19 cellular contexts compared by ENCODE assay signal in the genomic region with DNA sequence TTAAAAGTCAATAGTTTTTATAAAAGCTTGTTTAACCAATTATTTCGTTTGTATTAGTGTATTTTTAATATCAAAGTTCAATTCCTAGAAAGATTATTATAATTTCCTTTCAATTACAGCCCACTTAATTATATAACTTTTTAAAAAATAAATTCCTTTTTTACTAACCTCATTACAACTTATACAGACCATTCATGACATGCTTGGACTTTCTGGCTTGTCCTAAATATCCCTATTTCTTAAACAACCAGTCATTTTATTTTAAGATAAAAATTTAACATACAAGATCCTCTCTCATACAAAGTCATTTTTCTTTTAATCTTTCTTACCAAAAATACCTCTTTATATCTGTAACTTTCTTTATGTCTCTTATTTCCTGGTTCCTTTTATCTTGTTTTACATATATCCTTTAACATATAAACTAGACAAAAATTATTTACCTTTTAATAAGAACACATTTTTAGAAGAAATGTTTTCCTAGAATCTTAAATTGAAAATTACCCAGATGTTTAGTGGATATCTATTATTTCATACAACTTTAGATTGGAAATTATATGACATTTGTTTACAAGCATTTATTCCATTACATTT.
"Had no signal": no experiment of that assay in that cellular context is flagged by ENCODE, and none has a peak within 500 bp of the region (broad histone marks: within the 10 kb centered on the region; RNA-seq: fewer than 3 reads in every experiment).

No MANE protein-coding gene starts in this region.

- DNase-seq: activated CD4-positive, alpha-beta memory T cell treated with anti-CD3 and anti-CD28 coated beads for 36 hours; activated CD4-positive, alpha-beta T cell treated with anti-CD3 and anti-CD28 coated beads for 36 hours; activated CD8-positive, alpha-beta memory T cell treated with anti-CD3 and anti-CD28 coated beads, Interleukin-2, amount 10 ng/mL, durations not matched to agents 7 days and 5 days; activated naive CD4-positive, alpha-beta T cell treated with anti-CD3 and anti-CD28 coated beads for 36 hours; activated naive CD8-positive, alpha-beta T cell treated with anti-CD3 and anti-CD28 coated beads, Interleukin-2, amount 50 U/mL, for 24 hours; activated T-cell treated with anti-CD3 and anti-CD28 coated beads, Interleukin-2, amount 50 U/mL, for 1 hour; aorta; effector memory CD4-positive, alpha-beta T cell; foreskin melanocyte; head of caudate nucleus; naive B cell; posterior cingulate gyrus; stimulated activated CD4-positive, alpha-beta T cell treated with anti-CD3 and anti-CD28 coated beads, Interleukin-4, amount 100 ng/mL, for 24 hours; stimulated activated naive CD4-positive, alpha-beta T cell; tibial artery; uterus had no signal

- H3K4me3 ChIP-seq: tibial artery, uterus had no signal

- H3K9me3 ChIP-seq: tibial artery, uterus had no signal

- H3K27me3 ChIP-seq: tibial artery, uterus had no signal

- H3K36me3 ChIP-seq: tibial artery, uterus had no signal

- ATAC-seq: activated CD4-positive, alpha-beta T cell treated with anti-CD3 and anti-CD28 coated beads for 36 hours; activated CD8-positive, alpha-beta memory T cell treated with anti-CD3 and anti-CD28 coated beads, Interleukin-2, amount 10 ng/mL, durations not matched to agents 7 days and 5 days; activated naive CD8-positive, alpha-beta T cell treated with anti-CD3 and anti-CD28 coated beads, Interleukin-2, amount 50 U/mL, for 24 hours; left lobe of liver had no signal

- H3K4me1 Mint-ChIP-seq: activated CD4-positive, alpha-beta T cell treated with anti-CD3 and anti-CD28 coated beads for 36 hours; activated CD8-positive, alpha-beta memory T cell treated with anti-CD3 and anti-CD28 coated beads, Interleukin-2, amount 10 ng/mL, durations not matched to agents 7 days and 5 days; activated naive CD8-positive, alpha-beta T cell treated with anti-CD3 and anti-CD28 coated beads, Interleukin-2, amount 50 U/mL, for 24 hours; naive B cell had no signal

- H3K4me1 ChIP-seq: uterus had no signal

- H3K27ac ChIP-seq: tibial artery, uterus had no signal

- H3K4me3 Mint-ChIP-seq: activated CD4-positive, alpha-beta memory T cell treated with anti-CD3 and anti-CD28 coated beads for 36 hours; activated CD4-positive, alpha-beta T cell treated with anti-CD3 and anti-CD28 coated beads for 36 hours; activated CD8-positive, alpha-beta memory T cell treated with anti-CD3 and anti-CD28 coated beads, Interleukin-2, amount 10 ng/mL, durations not matched to agents 7 days and 5 days; activated naive CD4-positive, alpha-beta T cell treated with anti-CD3 and anti-CD28 coated beads for 36 hours; activated naive CD8-positive, alpha-beta T cell treated with anti-CD3 and anti-CD28 coated beads, Interleukin-2, amount 50 U/mL, for 24 hours; dendritic cell treated with granulocyte-macrophage colony-stimulating factor and Interleukin-4, amounts not matched to agents 40 ng/mL and 50 ng/mL, for 4 days; naive B cell had no signal

- H3K27ac Mint-ChIP-seq: activated CD4-positive, alpha-beta memory T cell treated with anti-CD3 and anti-CD28 coated beads for 36 hours; activated CD4-positive, alpha-beta T cell treated with anti-CD3 and anti-CD28 coated beads for 36 hours; activated CD8-positive, alpha-beta memory T cell treated with anti-CD3 and anti-CD28 coated beads, Interleukin-2, amount 10 ng/mL, durations not matched to agents 7 days and 5 days; activated naive CD4-positive, alpha-beta T cell treated with anti-CD3 and anti-CD28 coated beads for 36 hours; activated naive CD8-positive, alpha-beta T cell treated with anti-CD3 and anti-CD28 coated beads, Interleukin-2, amount 50 U/mL, for 24 hours; activated T-helper 2 cell treated with anti-CD3 and anti-CD28 coated beads, Interferon-gamma antibody, Interleukin-2, Interleukin-4, amounts not matched to agents 10 μg/mL and 5 μg/mL and 100 μg/mL, durations not matched to agents 14 hours and 24 hours and 36 hours; dendritic cell treated with granulocyte-macrophage colony-stimulating factor and Interleukin-4, amounts not matched to agents 40 ng/mL and 50 ng/mL, for 4 days; naive B cell had no signal

- H3K27me3 Mint-ChIP-seq: activated CD4-positive, alpha-beta memory T cell treated with anti-CD3 and anti-CD28 coated beads for 36 hours; activated CD4-positive, alpha-beta T cell treated with anti-CD3 and anti-CD28 coated beads for 36 hours; activated CD8-positive, alpha-beta memory T cell treated with anti-CD3 and anti-CD28 coated beads, Interleukin-2, amount 10 ng/mL, durations not matched to agents 7 days and 5 days had no signal
